In the genomic region with DNA sequence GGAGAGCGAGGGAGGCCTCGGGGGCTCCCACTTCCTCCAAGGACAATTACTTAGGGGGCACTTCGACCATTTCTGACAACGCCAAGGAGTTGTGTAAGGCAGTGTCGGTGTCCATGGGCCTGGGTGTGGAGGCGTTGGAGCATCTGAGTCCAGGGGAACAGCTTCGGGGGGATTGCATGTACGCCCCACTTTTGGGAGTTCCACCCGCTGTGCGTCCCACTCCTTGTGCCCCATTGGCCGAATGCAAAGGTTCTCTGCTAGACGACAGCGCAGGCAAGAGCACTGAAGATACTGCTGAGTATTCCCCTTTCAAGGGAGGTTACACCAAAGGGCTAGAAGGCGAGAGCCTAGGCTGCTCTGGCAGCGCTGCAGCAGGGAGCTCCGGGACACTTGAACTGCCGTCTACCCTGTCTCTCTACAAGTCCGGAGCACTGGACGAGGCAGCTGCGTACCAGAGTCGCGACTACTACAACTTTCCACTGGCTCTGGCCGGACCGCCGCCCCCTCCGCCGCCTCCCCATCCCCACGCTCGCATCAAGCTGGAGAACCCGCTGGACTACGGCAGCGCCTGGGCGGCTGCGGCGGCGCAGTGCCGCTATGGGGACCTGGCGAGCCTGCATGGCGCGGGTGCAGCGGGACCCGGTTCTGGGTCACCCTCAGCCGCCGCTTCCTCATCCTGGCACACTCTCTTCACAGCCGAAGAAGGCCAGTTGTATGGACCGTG, we compare ENCODE assay signal across 8 cellular contexts. TPM values are rescaled to one million over a fixed set of nuclear protein-coding genes. Genes with fewer than 3 reads are reported as not detected.
DNase-seq lines count a peak whose midpoint lies in the region; ATAC-seq, FAIRE-seq and TF ChIP-seq lines count a peak whose summit lies in the region.

No MANE protein-coding gene starts in this region.

- no peak for FAIRE-seq in pancreas (lab: Jason Lieb, UNC)

- no peaks in the 10 kb centered on the region for H3K9me3 ChIP-seq in CD4-positive, CD25-positive, alpha-beta regulatory T cell (ENCODE audit: control insufficient read depth in 2 of 2, low read length in 2 of 2)
- H3K9me3 ChIP-seq in SJCRH30 (replicated peaks) (no peaks in the 10 kb centered on the region), gastroesophageal sphincter (no peaks in the 10 kb centered on the region), pancreas (no peaks in the 10 kb centered on the region)

- H3K27ac ChIP-seq in CD4-positive, CD25-positive, alpha-beta regulatory T cell (ENCODE audit: insufficient read depth, low read length, poor library complexity, severe bottlenecking): no peak overlapping the region
- H3K27ac ChIP-seq in SJCRH30: peak overlapping the region; percentile 82
- peak overlapping the region in 2 of 4 donors; percentile 61 to 78 for H3K27ac ChIP-seq in gastroesophageal sphincter
- H3K27ac ChIP-seq in pancreas: no peak overlapping the region

- H3K27me3 Mint-ChIP-seq in CD4-positive, CD25-positive, alpha-beta regulatory T cell: peaks cover 10% of the 10 kb centered on the region

- peaks cover 0 to 1% (median 0%) of the 10 kb centered on the region in 7 donors for H3K9me3 Mint-ChIP-seq in CD4-positive, CD25-positive, alpha-beta regulatory T cell

- ATAC-seq in CD4-positive, CD25-positive, alpha-beta regulatory T cell (ENCODE audit: low read depth in 2 of 2): no peak
- ATAC-seq in gastroesophageal sphincter (peak; percentile 38), pancreas (peak in 3 of 4 donors; percentile 57 to 62 (median 61)), HG02840 (IDR thresholded peaks at IDR 0.05; ENCODE audit: low FRiP score, unreplicated experiment) (no peak)

- H3K36me3 Mint-ChIP-seq in CD4-positive, CD25-positive, alpha-beta regulatory T cell: no peaks in the 10 kb centered on the region

- H3K4me1 Mint-ChIP-seq in CD4-positive, CD25-positive, alpha-beta regulatory T cell: peaks cover 0 to 8% (median 0%) of the 10 kb centered on the region in 4 donors

- H3K4me1 ChIP-seq in CD4-positive, CD25-positive, alpha-beta regulatory T cell (ENCODE audit: control insufficient read depth, insufficient read depth, low read length, poor library complexity, severe bottlenecking): no peaks in the 10 kb centered on the region
- peaks cover 6% of the 10 kb centered on the region; the same call in 1 of the 2 replicates for H3K4me1 ChIP-seq in SJCRH30
- H3K4me1 ChIP-seq in gastroesophageal sphincter: peaks cover 0 to 21% (median 0%) of the 10 kb centered on the region in 3 donors
- no peaks in the 10 kb centered on the region for H3K4me1 ChIP-seq in pancreas

- TF ChIP-seq CTCF in gastroesophageal sphincter (IDR thresholded peaks at IDR 0.05) (no peak), pancreas (IDR thresholded peaks at IDR 0.05) (no peak)

- no peak for TF ChIP-seq EP300 in gastroesophageal sphincter (IDR thresholded peaks at IDR 0.05)

- H3K4me3 Mint-ChIP-seq in CD4-positive, CD25-positive, alpha-beta regulatory T cell: peak overlapping the region in 3 of 4 donors; percentile 68 to 89 (median 76)

- WGBS in gastroesophageal sphincter (ENCODE audit: low coverage in 1 of 2), 2 donors: 20% methylated on average over 1 of the region's 46 CpGs; no CpG with 5 or more reads in 1 of the 2 donors
- 2 to 34% methylated on average over 46 of the region's 46 CpGs for WGBS in pancreas, 2 donors

- DNase-seq in CD4-positive, CD25-positive, alpha-beta regulatory T cell: no peak
- peak; percentile 52 to 64 for DNase-seq in SJCRH30
- DNase-seq in pancreas: peak in 4 of 6 donors; percentile 12 to 67 (median 41)
- no peak for DNase-seq in GDM1 (lab: John Stamatoyannopoulos, UW)
- no peak for DNase-seq in SW 1271 (lab: John Stamatoyannopoulos, UW)
- DNase-seq in GM19238 (ENCODE audit: insufficient read length, low spot score): no peak

- no peak overlapping the region for H3K27ac Mint-ChIP-seq in CD4-positive, CD25-positive, alpha-beta regulatory T cell

- H3K36me3 ChIP-seq in CD4-positive, CD25-positive, alpha-beta regulatory T cell (ENCODE audit: control insufficient read depth, insufficient read depth, low read length): no peaks in the 10 kb centered on the region
- no peaks in the 10 kb centered on the region; the same call in 1 of the 2 replicates for H3K36me3 ChIP-seq in SJCRH30
- H3K36me3 ChIP-seq in gastroesophageal sphincter: no peaks in the 10 kb centered on the region
- H3K36me3 ChIP-seq in pancreas: no peaks in the 10 kb centered on the region

- TF ChIP-seq POLR2A in gastroesophageal sphincter (IDR thresholded peaks at IDR 0.05): no peak

- no peak overlapping the region for H3K4me3 ChIP-seq in CD4-positive, CD25-positive, alpha-beta regulatory T cell (ENCODE audit: low read depth, low read length)
- peak overlapping the region; percentile 85 for H3K4me3 ChIP-seq in SJCRH30
- peak overlapping the region; percentile 43 to 57 for H3K4me3 ChIP-seq in gastroesophageal sphincter
- peak overlapping the region in 3 of 4 donors; percentile 15 to 37 (median 32) for H3K4me3 ChIP-seq in pancreas

- intact Hi-C loops in pancreas (cut with DNase I): no loop called here

- H3K27me3 ChIP-seq in CD4-positive, CD25-positive, alpha-beta regulatory T cell (ENCODE audit: control insufficient read depth, insufficient read depth, low read length): no peaks in the 10 kb centered on the region
- H3K27me3 ChIP-seq in SJCRH30: no peaks in the 10 kb centered on the region
- H3K27me3 ChIP-seq in gastroesophageal sphincter: no peaks in the 10 kb centered on the region
- H3K27me3 ChIP-seq in pancreas: peaks cover 0 to 26% (median 3%) of the 10 kb centered on the region in 4 donors

RNA-seq across cellular contexts. Expression of gene AR, which starts 2.1 kb away (rescaled TPM):
- total RNA-seq in CD4-positive, CD25-positive, alpha-beta regulatory T cell: 1.4 TPM
- under 1 TPM; 0.11 to 0.36 (median 0.12) TPM for polyA plus RNA-seq in CD4-positive, CD25-positive, alpha-beta regulatory T cell
- 14.2 and 15.2 TPM in 2 replicates for total RNA-seq in SJCRH30 (2014; rRNA removed; shearing (Covaris generic))
- total RNA-seq in gastroesophageal sphincter (1 to 10 TPM; 2.9 to 9.8 (median 6.3) TPM), pancreas (1 to 10 TPM in 4 of 6 donors, under 1 TPM in 2; 0.43 to 2.9 (median 1.6) TPM)
- 1 to 10 TPM in 1 of 2 donors, under 1 TPM in 1; 0.34 to 1.0 TPM for polyA plus RNA-seq in pancreas

Comparison
In these comparisons a context has a peak if more than half of its experiments do, and no peak if none do; other contexts are left out.
1. ATAC-seq: peak in gastroesophageal sphincter (single experiment) and pancreas (3 of 4); none in CD4-positive, CD25-positive, alpha-beta regulatory T cell (0 of 2) and HG02840 (single experiment).
2. DNase-seq: peak in SJCRH30 (2 of 2) and pancreas (4 of 6); none in CD4-positive, CD25-positive, alpha-beta regulatory T cell (0 of 3), GDM1 (single experiment), SW 1271 (0 of 2) and GM19238 (single experiment).